ENCODE assay signal across 1 cellular context in the genomic region with DNA sequence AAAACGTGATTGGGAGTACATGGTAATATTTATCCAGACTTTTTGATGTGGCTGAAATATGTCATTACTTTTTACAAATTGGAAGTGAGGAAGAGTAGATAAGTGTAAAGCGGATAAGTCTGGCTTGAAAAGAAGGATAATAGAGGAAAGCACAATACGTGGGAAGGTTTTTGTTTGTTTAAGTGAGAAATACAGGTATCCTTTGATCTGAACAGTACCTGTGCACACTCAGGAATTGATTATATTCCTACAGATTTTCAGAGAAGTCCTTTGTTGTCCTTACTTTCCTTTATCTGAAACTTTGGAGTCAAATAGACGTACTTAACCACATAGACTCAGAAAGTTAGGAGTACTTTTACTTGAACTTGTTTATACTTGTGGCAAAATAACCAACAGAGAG.
TF ChIP-seq lines count a peak whose summit lies in the region.

No MANE protein-coding gene starts in this region.

TF ChIP-seq in HepG2, 621 proteins besides CTCF, POLR2A, EP300 and RAD21 (continued from another document):
- no peak for TF ChIP-seq SNAPC4 (CRISPR knock-in tag; IDR thresholded peaks at IDR 0.05)
